Comparison of ENCODE assay signal across 26 cellular contexts in genomic region chr3:114671741-114672510, GRCh38.
"Had no signal": no experiment of that assay in that cellular context is flagged by ENCODE, and none has a peak within 500 bp of the region (broad histone marks: within the 10 kb centered on the region; RNA-seq: fewer than 3 reads in every experiment).

No MANE protein-coding gene starts in this region.

- H3K4me3 Mint-ChIP-seq: activated naive CD4-positive, alpha-beta T cell treated with anti-CD3 and anti-CD28 coated beads for 36 hours; activated naive CD8-positive, alpha-beta T cell; activated T-helper 17 cell treated with anti-CD3 and anti-CD28 coated beads, Interleukin-2, amount 50 U/mL, for 72 hours; brain; central memory CD8-positive, alpha-beta T cell; T-helper 17 cell; WTC11 had no signal

- DNase-seq: activated CD4-positive, alpha-beta T cell treated with anti-CD3 and anti-CD28 coated beads for 48 hours; activated CD4-positive, alpha-beta T cell treated with anti-CD3 and anti-CD28 coated beads, Interleukin-2, amount 50 U/mL, for 4 hours; activated CD4-positive, CD25-positive, alpha-beta regulatory T cell treated with anti-CD3 and anti-CD28 coated beads, Interleukin-2, amount 50 U/mL, for 72 hours; activated CD8-positive, alpha-beta memory T cell treated with anti-CD3 and anti-CD28 coated beads for 24 hours; activated gamma-delta T cell; activated naive CD4-positive, alpha-beta T cell treated with anti-CD3 and anti-CD28 coated beads for 36 hours; activated T-cell treated with anti-CD3 and anti-CD28 coated beads, Interleukin-2, amount 50 U/mL, for 48 hours; adrenal gland; aorta; KG1; MM.1S; NCI-H1105 treated with DMSO at 0.1 percent for 48 hours; NCI-H1436 treated with DMSO at 0.1 percent for 48 hours; NCI-H187; NCI-H2081; NCI-H446; NCI-H524; PC-3; SHP77 treated with DMSO at 0.1 percent for 48 hours; T-helper 17 cell; T-helper 9 cell had no signal

- H3K9me3 Mint-ChIP-seq: activated naive CD4-positive, alpha-beta T cell treated with anti-CD3 and anti-CD28 coated beads for 36 hours; activated T-helper 17 cell treated with anti-CD3 and anti-CD28 coated beads, Interleukin-2, amount 50 U/mL, for 72 hours; brain; central memory CD8-positive, alpha-beta T cell had no signal

- ATAC-seq: activated T-helper 17 cell treated with anti-CD3 and anti-CD28 coated beads, Interleukin-2, amount 50 U/mL, for 72 hours; PC-3; T-helper 17 cell; WTC11 had no signal

- H3K27ac Mint-ChIP-seq: activated naive CD4-positive, alpha-beta T cell treated with anti-CD3 and anti-CD28 coated beads for 36 hours; activated naive CD8-positive, alpha-beta T cell; activated T-helper 17 cell treated with anti-CD3 and anti-CD28 coated beads, Interleukin-2, amount 50 U/mL, for 72 hours; brain; T-helper 17 cell; WTC11 had no signal

- H3K4me1 Mint-ChIP-seq: activated T-helper 17 cell treated with anti-CD3 and anti-CD28 coated beads, Interleukin-2, amount 50 U/mL, for 72 hours; central memory CD8-positive, alpha-beta T cell had no signal

- H3K36me3 Mint-ChIP-seq: brain, WTC11 had no signal

- H3K27me3 Mint-ChIP-seq: activated naive CD8-positive, alpha-beta T cell; activated T-helper 17 cell treated with anti-CD3 and anti-CD28 coated beads, Interleukin-2, amount 50 U/mL, for 72 hours; brain; central memory CD8-positive, alpha-beta T cell; T-helper 17 cell had no signal
